Comparison of ENCODE assay signal across 14 cellular contexts in genomic region chr11:108663154-108663877, GRCh38. TPM values are rescaled to one million over a fixed set of nuclear protein-coding genes. Genes with fewer than 3 reads are reported as not detected.
DNase-seq lines count a peak whose midpoint lies in the region; ATAC-seq, FAIRE-seq and TF ChIP-seq lines count a peak whose summit lies in the region.
"Had no signal": no experiment of that assay in that cellular context is flagged by ENCODE, and none has a peak within 500 bp of the region (broad histone marks: within the 10 kb centered on the region; RNA-seq: fewer than 3 reads in every experiment).

No MANE protein-coding gene starts in this region.

- H3K27ac ChIP-seq in PC-9 = no peak overlapping the region
- H3K27ac ChIP-seq: cardiac muscle cell, ovary had no signal

- DNase-seq in GM18507 (ENCODE audit: extremely low spot score, insufficient read length, low read depth) (no peak), PC-9 (no peak), GOT3 (lab: John Stamatoyannopoulos, UW) (no peak), C1 segment of cervical spinal cord (lab: John Stamatoyannopoulos, UW) (no peak), AG08396 (ENCODE audit: low spot score) (no peak)
- DNase-seq in naive thymus-derived CD8-positive, alpha-beta T cell = no peak
- DNase-seq: activated B cell treated with CpG ODN at 0.5 μM for 24 hours; CD4-positive, alpha-beta memory T cell; tibial artery had no signal

- H3K4me3 ChIP-seq in PC-9 = no peak overlapping the region
- H3K4me3 ChIP-seq: cardiac muscle cell had no signal

- H3K9me2 ChIP-seq in PC-9 (ENCODE audit: insufficient read depth) = no peaks in the 10 kb centered on the region

- CTCF ChIA-PET in PC-9 (lab: Charles Lee) = no interaction called here

- no peak for TF ChIP-seq CTCF in PC-9 (conservative IDR thresholded peaks at IDR 0.05)

- H3K4me3 Mint-ChIP-seq in naive thymus-derived CD8-positive, alpha-beta T cell = peak overlapping the region in 1 of 10 donors; percentile 19

- no peaks in the 10 kb centered on the region for H3K27me3 ChIP-seq in PC-9 (ENCODE audit: insufficient read depth, low read depth)
- H3K27me3 ChIP-seq: ovary, tibial artery had no signal

- peaks cover 34% of the 10 kb centered on the region for H3K79me2 ChIP-seq in PC-9 (ENCODE audit: low read depth)

- H3K27ac Mint-ChIP-seq in naive thymus-derived CD8-positive, alpha-beta T cell = peak overlapping the region in 1 of 10 donors; percentile 65
- H3K27ac Mint-ChIP-seq: activated B cell treated with CpG ODN at 0.5 μM for 24 hours; activated T-helper 2 cell treated with anti-CD3 and anti-CD28 coated beads, Interferon-gamma antibody, Interleukin-2, Interleukin-4, amounts not matched to agents 10 μg/mL and 5 μg/mL and 100 μg/mL, durations not matched to agents 14 hours and 24 hours and 36 hours had no signal

- intact Hi-C loops in PC-9 (cut with micrococcal nuclease; ENCODE audit: unreplicated experiment) = no loop called here

- BruUV-seq in PC-9 (replicated peaks; lab: Mats Ljungman, UMichigan) = no TSS peak

- 0 out of 2 replicates have a peak, but pooled peaks cover 5% of the 10 kb centered on the region for H3K36me3 ChIP-seq in PC-9 (ENCODE audit: low read depth)
- H3K36me3 ChIP-seq: cardiac muscle cell, ovary, tibial artery had no signal

- H2AFZ ChIP-seq in PC-9 = peak overlapping the region; percentile 81; the same call in 1 of the 2 replicates

- H3K27me3 Mint-ChIP-seq in naive thymus-derived CD8-positive, alpha-beta T cell = peaks cover 0 to 3% (median 0%) of the 10 kb centered on the region in 5 donors
- H3K27me3 Mint-ChIP-seq: CD4-positive, alpha-beta memory T cell had no signal

- H3K9me3 ChIP-seq in PC-9 (ENCODE audit: insufficient read depth, low read depth) = no peaks in the 10 kb centered on the region
- H3K9me3 ChIP-seq: ovary, tibial artery had no signal

- no peak overlapping the region for H3K4me2 ChIP-seq in PC-9

- H3K36me3 Mint-ChIP-seq in naive thymus-derived CD8-positive, alpha-beta T cell = peaks cover 0 to 11% (median 0%) of the 10 kb centered on the region in 3 donors

- H3K4me1 ChIP-seq in PC-9 (replicated peaks; ENCODE audit: insufficient read depth) = peaks cover 17% of the 10 kb centered on the region

- peak; percentile 74 for FAIRE-seq in GM18507 (lab: Jason Lieb, UNC)

- no peaks in the 10 kb centered on the region; the same call in 1 of the 2 replicates for H3F3A ChIP-seq in PC-9 (ENCODE audit: insufficient read depth, low read depth)

- no peaks in the 10 kb centered on the region for H4K20me1 ChIP-seq in PC-9 (ENCODE audit: insufficient read depth)

- POLR2A ChIA-PET in PC-9 (lab: Charles Lee; ENCODE audit: unreplicated experiment) = no interaction called here
- POLR2A ChIA-PET in naive thymus-derived CD8-positive, alpha-beta T cell (lab: Charles Lee) = no interaction called here

- peaks cover 0 to 2% (median 0%) of the 10 kb centered on the region in 9 donors for H3K9me3 Mint-ChIP-seq in naive thymus-derived CD8-positive, alpha-beta T cell
- H3K9me3 Mint-ChIP-seq: activated B cell treated with CpG ODN at 0.5 μM for 24 hours; activated T-helper 2 cell treated with anti-CD3 and anti-CD28 coated beads, Interferon-gamma antibody, Interleukin-2, Interleukin-4, amounts not matched to agents 10 μg/mL and 5 μg/mL and 100 μg/mL, durations not matched to agents 14 hours and 24 hours and 36 hours had no signal

- peaks cover 18 to 40% (median 35%) of the 10 kb centered on the region in 4 donors for H3K4me1 Mint-ChIP-seq in naive thymus-derived CD8-positive, alpha-beta T cell

- peak; percentile 55 for ATAC-seq in GM21381 (IDR thresholded peaks at IDR 0.05; ENCODE audit: unreplicated experiment)
- peak; percentile 49 for ATAC-seq in HG03066 (IDR thresholded peaks at IDR 0.05; ENCODE audit: low read depth, unreplicated experiment)
- ATAC-seq in naive thymus-derived CD8-positive, alpha-beta T cell = no peak

RNA-seq across cellular contexts. Expression of gene DDX10, which starts 1.6 kb away (rescaled TPM):
- 26.4 and 32.6 TPM in 2 replicates for total RNA-seq in PC-9 (2021)
- total RNA-seq in naive thymus-derived CD8-positive, alpha-beta T cell = 10 to 100 TPM; 21.1 to 26.3 TPM
- 10 to 100 TPM; 13.1 to 15.9 (median 15.2) TPM for polyA plus RNA-seq in naive thymus-derived CD8-positive, alpha-beta T cell

Comparison
In these comparisons a context has a peak if more than half of its experiments do, and no peak if none do; other contexts are left out.
1. ATAC-seq: peak in GM21381 (single experiment) and HG03066 (single experiment); none in naive thymus-derived CD8-positive, alpha-beta T cell (0 of 2).